34 cellular contexts compared by ENCODE assay signal in the genomic region with DNA sequence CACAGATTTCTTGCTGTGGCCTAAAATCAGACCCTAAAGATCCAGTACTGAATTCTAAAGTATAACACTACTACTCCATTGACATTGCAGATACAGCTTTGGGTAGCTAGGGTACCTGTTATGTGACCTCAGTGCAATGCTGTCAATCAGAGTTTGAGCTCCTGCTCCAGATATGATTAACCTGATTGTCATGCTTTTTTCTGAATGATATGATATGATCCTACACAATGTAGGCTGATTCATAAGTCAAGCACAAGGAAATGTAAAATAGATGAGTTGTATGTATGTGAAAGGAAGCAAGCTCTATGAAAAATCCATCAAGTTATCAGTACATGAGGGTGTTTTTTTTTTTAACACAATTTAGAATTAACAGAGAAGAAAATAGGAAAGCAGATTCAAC.
"Had no signal": no experiment of that assay in that cellular context is flagged by ENCODE, and none has a peak within 500 bp of the region (broad histone marks: within the 10 kb centered on the region; RNA-seq: fewer than 3 reads in every experiment).

No MANE protein-coding gene starts in this region.

- H3K27ac ChIP-seq: brain microvascular endothelial cell, gastrocnemius medialis, heart left ventricle, WERI-Rb-1 had no signal

- H3K27me3 ChIP-seq: brain microvascular endothelial cell, gastrocnemius medialis had no signal

- H3K27ac Mint-ChIP-seq: activated B cell treated with CpG ODN at 0.5 μM for 24 hours; activated CD4-positive, alpha-beta memory T cell treated with anti-CD3 and anti-CD28 coated beads for 36 hours; activated CD4-positive, alpha-beta T cell treated with anti-CD3 and anti-CD28 coated beads for 36 hours; activated CD4-positive, alpha-beta T cell treated with anti-CD3 and anti-CD28 coated beads, Interleukin-2, amount 10 ng/mL, durations not matched to agents 24 days and 14 days; activated CD8-positive, alpha-beta memory T cell treated with anti-CD3 and anti-CD28 coated beads, Interleukin-2, amount 10 ng/mL, durations not matched to agents 7 days and 5 days; activated CD8-positive, alpha-beta T cell treated with anti-CD3 and anti-CD28 coated beads, Interleukin-2, amount 10 ng/mL, durations not matched to agents 7 days and 5 days; activated naive CD8-positive, alpha-beta T cell; activated T-cell treated with anti-CD3 and anti-CD28 coated beads, Interleukin-2, amount 50 U/mL, for 24 hours; activated T-helper 17 cell treated with anti-CD3 and anti-CD28 coated beads, Interleukin-2, amount 50 U/mL, for 72 hours; effector memory CD8-positive, alpha-beta T cell; T-helper 17 cell; T-helper 2 cell treated with Interferon-gamma antibody and Interleukin-4, amounts not matched to agents 5 μg/mL and 100 μg/mL, for 36 hours had no signal

- H3K36me3 Mint-ChIP-seq: activated CD4-positive, alpha-beta memory T cell treated with anti-CD3 and anti-CD28 coated beads for 36 hours; activated CD8-positive, alpha-beta memory T cell treated with anti-CD3 and anti-CD28 coated beads, Interleukin-2, amount 10 ng/mL, durations not matched to agents 7 days and 5 days; activated naive CD8-positive, alpha-beta T cell had no signal

- H3K9me3 Mint-ChIP-seq: activated B cell treated with CpG ODN at 0.5 μM for 24 hours; activated CD4-positive, alpha-beta memory T cell treated with anti-CD3 and anti-CD28 coated beads for 36 hours; activated CD4-positive, alpha-beta T cell treated with anti-CD3 and anti-CD28 coated beads, Interleukin-2, amount 10 ng/mL, durations not matched to agents 24 days and 14 days; activated T-cell treated with anti-CD3 and anti-CD28 coated beads, Interleukin-2, amount 50 U/mL, for 24 hours; activated T-helper 17 cell treated with anti-CD3 and anti-CD28 coated beads, Interleukin-2, amount 50 U/mL, for 72 hours; effector memory CD8-positive, alpha-beta T cell; T-helper 2 cell treated with Interferon-gamma antibody and Interleukin-4, amounts not matched to agents 5 μg/mL and 100 μg/mL, for 36 hours had no signal

- H3K4me1 Mint-ChIP-seq: activated B cell treated with CpG ODN at 0.5 μM for 24 hours; activated CD4-positive, alpha-beta T cell treated with anti-CD3 and anti-CD28 coated beads for 36 hours; activated CD4-positive, alpha-beta T cell treated with anti-CD3 and anti-CD28 coated beads, Interleukin-2, amount 10 ng/mL, durations not matched to agents 24 days and 14 days; activated CD8-positive, alpha-beta memory T cell treated with anti-CD3 and anti-CD28 coated beads, Interleukin-2, amount 10 ng/mL, durations not matched to agents 7 days and 5 days; activated T-helper 17 cell treated with anti-CD3 and anti-CD28 coated beads, Interleukin-2, amount 50 U/mL, for 72 hours; T-helper 17 cell had no signal

- H3K9me3 ChIP-seq: gastrocnemius medialis, heart left ventricle had no signal

- FAIRE-seq: astrocyte, colon had no signal

- DNase-seq: activated B cell treated with CpG ODN at 0.5 μM for 24 hours; activated CD4-positive, alpha-beta memory T cell treated with anti-CD3 and anti-CD28 coated beads for 36 hours; activated CD4-positive, alpha-beta T cell treated with anti-CD3 and anti-CD28 coated beads for 36 hours; activated CD4-positive, alpha-beta T cell treated with anti-CD3 and anti-CD28 coated beads, Interleukin-2, amount 10 ng/mL, durations not matched to agents 24 days and 14 days; activated CD4-positive, CD25-positive, alpha-beta regulatory T cell treated with anti-CD3 and anti-CD28 coated beads, Interleukin-2, amount 50 U/mL, for 72 hours; activated CD8-positive, alpha-beta memory T cell treated with anti-CD3 and anti-CD28 coated beads, Interleukin-2, amount 10 ng/mL, durations not matched to agents 7 days and 5 days; activated CD8-positive, alpha-beta memory T cell treated with anti-CD3 and anti-CD28 coated beads, Interleukin-2, amount 50 U/mL, for 4 hours; activated CD8-positive, alpha-beta T cell treated with anti-CD3 and anti-CD28 coated beads, Interleukin-2, amount 10 ng/mL, durations not matched to agents 7 days and 5 days; activated effector memory CD4-positive, alpha-beta T cell treated with Interleukin-2 at 50 U/mL for 16 hours; activated gamma-delta T cell treated with Interleukin-2 at 50 U/mL for 16 hours; activated naive CD4-positive, alpha-beta T cell treated with anti-CD3 and anti-CD28 coated beads, Interleukin-2, amount 50 U/mL, for 16 hours; activated naive CD4-positive, alpha-beta T cell treated with Interleukin-2 at 50 U/mL for 16 hours; activated T-cell treated with anti-CD3 and anti-CD28 coated beads, Interleukin-2, amount 50 U/mL, for 24 hours; amniotic stem cell; brain microvascular endothelial cell; caudate nucleus; cortex of kidney; dermis blood vessel endothelial cell; effector CD4-positive, alpha-beta T cell; effector memory CD8-positive, alpha-beta T cell; foreskin fibroblast; gastrocnemius medialis; glutamatergic neuron; heart left ventricle; T-helper 1 cell; T-helper 17 cell; T1000; WERI-Rb-1 had no signal

- ATAC-seq: activated CD4-positive, alpha-beta T cell treated with anti-CD3 and anti-CD28 coated beads for 36 hours; activated CD8-positive, alpha-beta memory T cell treated with anti-CD3 and anti-CD28 coated beads, Interleukin-2, amount 10 ng/mL, durations not matched to agents 7 days and 5 days; activated CD8-positive, alpha-beta T cell treated with anti-CD3 and anti-CD28 coated beads, Interleukin-2, amount 10 ng/mL, durations not matched to agents 7 days and 5 days; activated T-helper 17 cell treated with anti-CD3 and anti-CD28 coated beads, Interleukin-2, amount 50 U/mL, for 72 hours; effector memory CD8-positive, alpha-beta T cell; esophagus mucosa; gastrocnemius medialis; heart left ventricle; T-helper 17 cell had no signal

- H3K4me3 Mint-ChIP-seq: activated B cell treated with CpG ODN at 0.5 μM for 24 hours; activated CD4-positive, alpha-beta memory T cell treated with anti-CD3 and anti-CD28 coated beads for 36 hours; activated CD4-positive, alpha-beta T cell treated with anti-CD3 and anti-CD28 coated beads for 36 hours; activated CD4-positive, alpha-beta T cell treated with anti-CD3 and anti-CD28 coated beads, Interleukin-2, amount 10 ng/mL, durations not matched to agents 24 days and 14 days; activated CD8-positive, alpha-beta memory T cell treated with anti-CD3 and anti-CD28 coated beads, Interleukin-2, amount 10 ng/mL, durations not matched to agents 7 days and 5 days; activated CD8-positive, alpha-beta T cell treated with anti-CD3 and anti-CD28 coated beads, Interleukin-2, amount 10 ng/mL, durations not matched to agents 7 days and 5 days; activated naive CD8-positive, alpha-beta T cell; activated T-cell treated with anti-CD3 and anti-CD28 coated beads, Interleukin-2, amount 50 U/mL, for 24 hours; activated T-helper 17 cell treated with anti-CD3 and anti-CD28 coated beads, Interleukin-2, amount 50 U/mL, for 72 hours; effector memory CD8-positive, alpha-beta T cell; T-helper 17 cell; T-helper 2 cell treated with Interferon-gamma antibody and Interleukin-4, amounts not matched to agents 5 μg/mL and 100 μg/mL, for 36 hours had no signal

- H3K4me1 ChIP-seq: gastrocnemius medialis, heart left ventricle had no signal

- H3K4me3 ChIP-seq: gastrocnemius medialis, heart left ventricle had no signal

- H3K36me3 ChIP-seq: brain microvascular endothelial cell, gastrocnemius medialis, heart left ventricle, WERI-Rb-1 had no signal
